ENCODE assay signal across 1 cellular context in the genomic region with DNA sequence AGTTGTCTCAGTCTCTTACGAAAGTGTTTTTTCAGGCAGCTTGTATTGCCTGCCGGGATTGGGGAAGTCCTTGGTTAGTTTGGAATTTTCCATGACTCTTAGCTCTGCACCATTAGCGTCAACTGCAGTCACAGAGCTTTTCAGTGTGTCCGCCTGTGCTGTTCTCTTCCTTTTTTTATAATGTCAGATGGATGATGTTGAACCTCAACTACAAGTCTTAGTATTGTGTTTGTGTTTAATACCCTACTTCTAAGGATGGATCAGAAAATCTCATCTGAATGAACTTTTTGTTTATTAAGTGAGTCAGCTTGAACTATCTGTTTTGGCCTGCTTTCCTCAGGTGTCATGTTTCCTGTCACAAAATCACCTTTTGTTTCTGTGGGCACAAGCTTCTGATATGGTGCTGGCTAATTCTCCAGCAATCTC.
TF ChIP-seq lines count a peak whose summit lies in the region.

No MANE protein-coding gene starts in this region.

TF ChIP-seq in HepG2, 621 proteins besides CTCF, POLR2A, EP300 and RAD21 (continued from another document and continues in another):
- 0 out of 2 replicates have a peak, but pooled peaks have one; percentile 16 for TF ChIP-seq ERF (CRISPR knock-in tag; IDR thresholded peaks at IDR 0.05)
- no peak for TF ChIP-seq TARDBP (CRISPR knock-in tag; IDR thresholded peaks at IDR 0.05)
- TF ChIP-seq MAFF (IDR thresholded peaks at IDR 0.05; ENCODE audit: low read depth, low read length): no peak
- TF ChIP-seq, protein P1, sequence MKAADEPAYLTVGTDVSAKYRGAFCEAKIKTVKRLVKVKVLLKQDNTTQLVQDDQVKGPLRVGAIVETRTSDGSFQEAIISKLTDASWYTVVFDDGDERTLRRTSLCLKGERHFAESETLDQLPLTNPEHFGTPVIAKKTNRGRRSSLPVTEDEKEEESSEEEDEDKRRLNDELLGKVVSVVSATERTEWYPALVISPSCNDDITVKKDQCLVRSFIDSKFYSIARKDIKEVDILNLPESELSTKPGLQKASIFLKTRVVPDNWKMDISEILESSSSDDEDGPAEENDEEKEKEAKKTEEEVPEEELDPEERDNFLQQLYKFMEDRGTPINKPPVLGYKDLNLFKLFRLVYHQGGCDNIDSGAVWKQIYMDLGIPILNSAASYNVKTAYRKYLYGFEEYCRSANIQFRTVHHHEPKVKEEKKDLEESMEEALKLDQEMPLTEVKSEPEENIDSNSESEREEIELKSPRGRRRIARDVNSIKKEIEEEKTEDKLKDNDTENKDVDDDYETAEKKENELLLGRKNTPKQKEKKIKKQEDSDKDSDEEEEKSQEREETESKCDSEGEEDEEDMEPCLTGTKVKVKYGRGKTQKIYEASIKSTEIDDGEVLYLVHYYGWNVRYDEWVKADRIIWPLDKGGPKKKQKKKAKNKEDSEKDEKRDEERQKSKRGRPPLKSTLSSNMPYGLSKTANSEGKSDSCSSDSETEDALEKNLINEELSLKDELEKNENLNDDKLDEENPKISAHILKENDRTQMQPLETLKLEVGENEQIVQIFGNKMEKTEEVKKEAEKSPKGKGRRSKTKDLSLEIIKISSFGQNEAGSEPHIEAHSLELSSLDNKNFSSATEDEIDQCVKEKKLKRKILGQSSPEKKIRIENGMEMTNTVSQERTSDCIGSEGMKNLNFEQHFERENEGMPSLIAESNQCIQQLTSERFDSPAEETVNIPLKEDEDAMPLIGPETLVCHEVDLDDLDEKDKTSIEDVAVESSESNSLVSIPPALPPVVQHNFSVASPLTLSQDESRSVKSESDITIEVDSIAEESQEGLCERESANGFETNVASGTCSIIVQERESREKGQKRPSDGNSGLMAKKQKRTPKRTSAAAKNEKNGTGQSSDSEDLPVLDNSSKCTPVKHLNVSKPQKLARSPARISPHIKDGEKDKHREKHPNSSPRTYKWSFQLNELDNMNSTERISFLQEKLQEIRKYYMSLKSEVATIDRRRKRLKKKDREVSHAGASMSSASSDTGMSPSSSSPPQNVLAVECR (CRISPR knock-in tag; IDR thresholded peaks at IDR 0.05; ENCODE audit: borderline replicate concordance): no peak; the same call in 1 of the 2 replicates
- no peak for TF ChIP-seq PRMT3 (CRISPR knock-in tag; IDR thresholded peaks at IDR 0.05; ENCODE audit: borderline replicate concordance, low read depth)
- no peak for TF ChIP-seq ZSCAN30 (CRISPR knock-in tag; IDR thresholded peaks at IDR 0.05)
- TF ChIP-seq YEATS2 (CRISPR knock-in tag; IDR thresholded peaks at IDR 0.05; ENCODE audit: borderline replicate concordance): peak; percentile 23; the same call in 1 of the 2 replicates
- peak; percentile 34; the same call in 1 of the 2 replicates for TF ChIP-seq FOXJ3 (CRISPR knock-in tag; IDR thresholded peaks at IDR 0.05; ENCODE audit: borderline replicate concordance)
- no peak for TF ChIP-seq NAIF1 (CRISPR knock-in tag; IDR thresholded peaks at IDR 0.05; ENCODE audit: borderline replicate concordance)
- TF ChIP-seq, protein P2, sequence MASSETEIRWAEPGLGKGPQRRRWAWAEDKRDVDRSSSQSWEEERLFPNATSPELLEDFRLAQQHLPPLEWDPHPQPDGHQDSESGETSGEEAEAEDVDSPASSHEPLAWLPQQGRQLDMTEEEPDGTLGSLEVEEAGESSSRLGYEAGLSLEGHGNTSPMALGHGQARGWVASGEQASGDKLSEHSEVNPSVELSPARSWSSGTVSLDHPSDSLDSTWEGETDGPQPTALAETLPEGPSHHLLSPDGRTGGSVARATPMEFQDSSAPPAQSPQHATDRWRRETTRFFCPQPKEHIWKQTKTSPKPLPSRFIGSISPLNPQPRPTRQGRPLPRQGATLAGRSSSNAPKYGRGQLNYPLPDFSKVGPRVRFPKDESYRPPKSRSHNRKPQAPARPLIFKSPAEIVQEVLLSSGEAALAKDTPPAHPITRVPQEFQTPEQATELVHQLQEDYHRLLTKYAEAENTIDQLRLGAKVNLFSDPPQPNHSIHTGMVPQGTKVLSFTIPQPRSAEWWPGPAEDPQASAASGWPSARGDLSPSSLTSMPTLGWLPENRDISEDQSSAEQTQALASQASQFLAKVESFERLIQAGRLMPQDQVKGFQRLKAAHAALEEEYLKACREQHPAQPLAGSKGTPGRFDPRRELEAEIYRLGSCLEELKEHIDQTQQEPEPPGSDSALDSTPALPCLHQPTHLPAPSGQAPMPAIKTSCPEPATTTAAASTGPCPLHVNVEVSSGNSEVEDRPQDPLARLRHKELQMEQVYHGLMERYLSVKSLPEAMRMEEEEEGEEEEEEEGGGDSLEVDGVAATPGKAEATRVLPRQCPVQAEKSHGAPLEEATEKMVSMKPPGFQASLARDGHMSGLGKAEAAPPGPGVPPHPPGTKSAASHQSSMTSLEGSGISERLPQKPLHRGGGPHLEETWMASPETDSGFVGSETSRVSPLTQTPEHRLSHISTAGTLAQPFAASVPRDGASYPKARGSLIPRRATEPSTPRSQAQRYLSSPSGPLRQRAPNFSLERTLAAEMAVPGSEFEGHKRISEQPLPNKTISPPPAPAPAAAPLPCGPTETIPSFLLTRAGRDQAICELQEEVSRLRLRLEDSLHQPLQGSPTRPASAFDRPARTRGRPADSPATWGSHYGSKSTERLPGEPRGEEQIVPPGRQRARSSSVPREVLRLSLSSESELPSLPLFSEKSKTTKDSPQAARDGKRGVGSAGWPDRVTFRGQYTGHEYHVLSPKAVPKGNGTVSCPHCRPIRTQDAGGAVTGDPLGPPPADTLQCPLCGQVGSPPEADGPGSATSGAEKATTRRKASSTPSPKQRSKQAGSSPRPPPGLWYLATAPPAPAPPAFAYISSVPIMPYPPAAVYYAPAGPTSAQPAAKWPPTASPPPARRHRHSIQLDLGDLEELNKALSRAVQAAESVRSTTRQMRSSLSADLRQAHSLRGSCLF (CRISPR knock-in tag; IDR thresholded peaks at IDR 0.05; ENCODE audit: borderline replicate concordance): no peak
- TF ChIP-seq ZNF431 (CRISPR knock-in tag; IDR thresholded peaks at IDR 0.05; ENCODE audit: borderline replicate concordance, low read depth): no peak
- TF ChIP-seq, protein P3, sequence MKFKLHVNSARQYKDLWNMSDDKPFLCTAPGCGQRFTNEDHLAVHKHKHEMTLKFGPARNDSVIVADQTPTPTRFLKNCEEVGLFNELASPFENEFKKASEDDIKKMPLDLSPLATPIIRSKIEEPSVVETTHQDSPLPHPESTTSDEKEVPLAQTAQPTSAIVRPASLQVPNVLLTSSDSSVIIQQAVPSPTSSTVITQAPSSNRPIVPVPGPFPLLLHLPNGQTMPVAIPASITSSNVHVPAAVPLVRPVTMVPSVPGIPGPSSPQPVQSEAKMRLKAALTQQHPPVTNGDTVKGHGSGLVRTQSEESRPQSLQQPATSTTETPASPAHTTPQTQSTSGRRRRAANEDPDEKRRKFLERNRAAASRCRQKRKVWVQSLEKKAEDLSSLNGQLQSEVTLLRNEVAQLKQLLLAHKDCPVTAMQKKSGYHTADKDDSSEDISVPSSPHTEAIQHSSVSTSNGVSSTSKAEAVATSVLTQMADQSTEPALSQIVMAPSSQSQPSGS (CRISPR knock-in tag; IDR thresholded peaks at IDR 0.05): no peak
- TF ChIP-seq, protein P4, sequence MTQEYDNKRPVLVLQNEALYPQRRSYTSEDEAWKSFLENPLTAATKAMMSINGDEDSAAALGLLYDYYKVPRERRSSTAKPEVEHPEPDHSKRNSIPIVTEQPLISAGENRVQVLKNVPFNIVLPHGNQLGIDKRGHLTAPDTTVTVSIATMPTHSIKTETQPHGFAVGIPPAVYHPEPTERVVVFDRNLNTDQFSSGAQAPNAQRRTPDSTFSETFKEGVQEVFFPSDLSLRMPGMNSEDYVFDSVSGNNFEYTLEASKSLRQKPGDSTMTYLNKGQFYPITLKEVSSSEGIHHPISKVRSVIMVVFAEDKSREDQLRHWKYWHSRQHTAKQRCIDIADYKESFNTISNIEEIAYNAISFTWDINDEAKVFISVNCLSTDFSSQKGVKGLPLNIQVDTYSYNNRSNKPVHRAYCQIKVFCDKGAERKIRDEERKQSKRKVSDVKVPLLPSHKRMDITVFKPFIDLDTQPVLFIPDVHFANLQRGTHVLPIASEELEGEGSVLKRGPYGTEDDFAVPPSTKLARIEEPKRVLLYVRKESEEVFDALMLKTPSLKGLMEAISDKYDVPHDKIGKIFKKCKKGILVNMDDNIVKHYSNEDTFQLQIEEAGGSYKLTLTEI (CRISPR knock-in tag; conservative IDR thresholded peaks at IDR 0.05): no peak
- TF ChIP-seq, protein P5, sequence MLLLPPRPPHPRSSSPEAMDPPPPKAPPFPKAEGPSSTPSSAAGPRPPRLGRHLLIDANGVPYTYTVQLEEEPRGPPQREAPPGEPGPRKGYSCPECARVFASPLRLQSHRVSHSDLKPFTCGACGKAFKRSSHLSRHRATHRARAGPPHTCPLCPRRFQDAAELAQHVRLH (CRISPR knock-in tag; IDR thresholded peaks at IDR 0.05; ENCODE audit: borderline replicate concordance, low read depth): no peak
- TF ChIP-seq KLF12 (CRISPR knock-in tag; IDR thresholded peaks at IDR 0.05; ENCODE audit: borderline replicate concordance): no peak
- TF ChIP-seq, protein P6, sequence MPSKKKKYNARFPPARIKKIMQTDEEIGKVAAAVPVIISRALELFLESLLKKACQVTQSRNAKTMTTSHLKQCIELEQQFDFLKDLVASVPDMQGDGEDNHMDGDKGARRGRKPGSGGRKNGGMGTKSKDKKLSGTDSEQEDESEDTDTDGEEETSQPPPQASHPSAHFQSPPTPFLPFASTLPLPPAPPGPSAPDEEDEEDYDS (CRISPR knock-in tag; IDR thresholded peaks at IDR 0.05): 0 out of 2 replicates have a peak, but pooled peaks have one; percentile 35
- TF ChIP-seq, protein P7, sequence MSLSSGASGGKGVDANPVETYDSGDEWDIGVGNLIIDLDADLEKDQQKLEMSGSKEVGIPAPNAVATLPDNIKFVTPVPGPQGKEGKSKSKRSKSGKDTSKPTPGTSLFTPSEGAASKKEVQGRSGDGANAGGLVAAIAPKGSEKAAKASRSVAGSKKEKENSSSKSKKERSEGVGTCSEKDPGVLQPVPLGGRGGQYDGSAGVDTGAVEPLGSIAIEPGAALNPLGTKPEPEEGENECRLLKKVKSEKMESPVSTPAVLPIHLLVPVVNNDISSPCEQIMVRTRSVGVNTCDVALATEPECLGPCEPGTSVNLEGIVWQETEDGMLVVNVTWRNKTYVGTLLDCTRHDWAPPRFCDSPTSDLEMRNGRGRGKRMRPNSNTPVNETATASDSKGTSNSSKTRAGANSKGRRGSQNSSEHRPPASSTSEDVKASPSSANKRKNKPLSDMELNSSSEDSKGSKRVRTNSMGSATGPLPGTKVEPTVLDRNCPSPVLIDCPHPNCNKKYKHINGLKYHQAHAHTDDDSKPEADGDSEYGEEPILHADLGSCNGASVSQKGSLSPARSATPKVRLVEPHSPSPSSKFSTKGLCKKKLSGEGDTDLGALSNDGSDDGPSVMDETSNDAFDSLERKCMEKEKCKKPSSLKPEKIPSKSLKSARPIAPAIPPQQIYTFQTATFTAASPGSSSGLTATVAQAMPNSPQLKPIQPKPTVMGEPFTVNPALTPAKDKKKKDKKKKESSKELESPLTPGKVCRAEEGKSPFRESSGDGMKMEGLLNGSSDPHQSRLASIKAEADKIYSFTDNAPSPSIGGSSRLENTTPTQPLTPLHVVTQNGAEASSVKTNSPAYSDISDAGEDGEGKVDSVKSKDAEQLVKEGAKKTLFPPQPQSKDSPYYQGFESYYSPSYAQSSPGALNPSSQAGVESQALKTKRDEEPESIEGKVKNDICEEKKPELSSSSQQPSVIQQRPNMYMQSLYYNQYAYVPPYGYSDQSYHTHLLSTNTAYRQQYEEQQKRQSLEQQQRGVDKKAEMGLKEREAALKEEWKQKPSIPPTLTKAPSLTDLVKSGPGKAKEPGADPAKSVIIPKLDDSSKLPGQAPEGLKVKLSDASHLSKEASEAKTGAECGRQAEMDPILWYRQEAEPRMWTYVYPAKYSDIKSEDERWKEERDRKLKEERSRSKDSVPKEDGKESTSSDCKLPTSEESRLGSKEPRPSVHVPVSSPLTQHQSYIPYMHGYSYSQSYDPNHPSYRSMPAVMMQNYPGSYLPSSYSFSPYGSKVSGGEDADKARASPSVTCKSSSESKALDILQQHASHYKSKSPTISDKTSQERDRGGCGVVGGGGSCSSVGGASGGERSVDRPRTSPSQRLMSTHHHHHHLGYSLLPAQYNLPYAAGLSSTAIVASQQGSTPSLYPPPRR (CRISPR knock-in tag; IDR thresholded peaks at IDR 0.05; ENCODE audit: borderline replicate concordance): no peak
- no peak for TF ChIP-seq NFKBIZ (CRISPR knock-in tag; IDR thresholded peaks at IDR 0.05)
- TF ChIP-seq MTF2 (CRISPR knock-in tag; IDR thresholded peaks at IDR 0.05; ENCODE audit: borderline replicate concordance): no peak
- TF ChIP-seq ZNF44 (CRISPR knock-in tag; IDR thresholded peaks at IDR 0.05): no peak
- no peak for TF ChIP-seq SP140L (CRISPR knock-in tag; IDR thresholded peaks at IDR 0.05; ENCODE audit: borderline replicate concordance)
- TF ChIP-seq ZNF672 (CRISPR knock-in tag; IDR thresholded peaks at IDR 0.05): no peak
- no peak for TF ChIP-seq ZNF333 (CRISPR knock-in tag; IDR thresholded peaks at IDR 0.05; ENCODE audit: borderline replicate concordance)
- TF ChIP-seq ZNF143 (CRISPR knock-in tag; IDR thresholded peaks at IDR 0.05): peak; percentile 25; the same call in 1 of the 2 replicates
- TF ChIP-seq, protein P8, sequence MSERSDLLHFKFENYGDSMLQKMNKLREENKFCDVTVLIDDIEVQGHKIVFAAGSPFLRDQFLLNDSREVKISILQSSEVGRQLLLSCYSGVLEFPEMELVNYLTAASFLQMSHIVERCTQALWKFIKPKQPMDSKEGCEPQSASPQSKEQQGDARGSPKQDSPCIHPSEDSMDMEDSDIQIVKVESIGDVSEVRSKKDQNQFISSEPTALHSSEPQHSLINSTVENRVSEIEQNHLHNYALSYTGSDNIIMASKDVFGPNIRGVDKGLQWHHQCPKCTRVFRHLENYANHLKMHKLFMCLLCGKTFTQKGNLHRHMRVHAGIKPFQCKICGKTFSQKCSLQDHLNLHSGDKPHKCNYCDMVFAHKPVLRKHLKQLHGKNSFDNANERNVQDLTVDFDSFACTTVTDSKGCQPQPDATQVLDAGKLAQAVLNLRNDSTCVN (CRISPR knock-in tag; IDR thresholded peaks at IDR 0.05; ENCODE audit: borderline replicate concordance): no peak
- TF ChIP-seq, protein P9, sequence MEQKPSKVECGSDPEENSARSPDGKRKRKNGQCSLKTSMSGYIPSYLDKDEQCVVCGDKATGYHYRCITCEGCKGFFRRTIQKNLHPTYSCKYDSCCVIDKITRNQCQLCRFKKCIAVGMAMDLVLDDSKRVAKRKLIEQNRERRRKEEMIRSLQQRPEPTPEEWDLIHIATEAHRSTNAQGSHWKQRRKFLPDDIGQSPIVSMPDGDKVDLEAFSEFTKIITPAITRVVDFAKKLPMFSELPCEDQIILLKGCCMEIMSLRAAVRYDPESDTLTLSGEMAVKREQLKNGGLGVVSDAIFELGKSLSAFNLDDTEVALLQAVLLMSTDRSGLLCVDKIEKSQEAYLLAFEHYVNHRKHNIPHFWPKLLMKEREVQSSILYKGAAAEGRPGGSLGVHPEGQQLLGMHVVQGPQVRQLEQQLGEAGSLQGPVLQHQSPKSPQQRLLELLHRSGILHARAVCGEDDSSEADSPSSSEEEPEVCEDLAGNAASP (CRISPR knock-in tag; IDR thresholded peaks at IDR 0.05; ENCODE audit: borderline replicate concordance): 0 out of 2 replicates have a peak, but pooled peaks have one; percentile 10
- TF ChIP-seq CREB1 (IDR thresholded peaks at IDR 0.05): no peak
- 0 out of 2 replicates have a peak, but pooled peaks have one; percentile 29 for TF ChIP-seq CREB1 (CRISPR knock-in tag; IDR thresholded peaks at IDR 0.05)
- no peak for TF ChIP-seq ZBTB3 (CRISPR knock-in tag; IDR thresholded peaks at IDR 0.05; ENCODE audit: borderline replicate concordance, low read depth)
- no peak for TF ChIP-seq AHR (CRISPR knock-in tag; IDR thresholded peaks at IDR 0.05)
- TF ChIP-seq ZNF615 (CRISPR knock-in tag; IDR thresholded peaks at IDR 0.05; ENCODE audit: borderline replicate concordance): no peak
